Comparison of ENCODE assay signal across 20 cellular contexts in the genomic region with DNA sequence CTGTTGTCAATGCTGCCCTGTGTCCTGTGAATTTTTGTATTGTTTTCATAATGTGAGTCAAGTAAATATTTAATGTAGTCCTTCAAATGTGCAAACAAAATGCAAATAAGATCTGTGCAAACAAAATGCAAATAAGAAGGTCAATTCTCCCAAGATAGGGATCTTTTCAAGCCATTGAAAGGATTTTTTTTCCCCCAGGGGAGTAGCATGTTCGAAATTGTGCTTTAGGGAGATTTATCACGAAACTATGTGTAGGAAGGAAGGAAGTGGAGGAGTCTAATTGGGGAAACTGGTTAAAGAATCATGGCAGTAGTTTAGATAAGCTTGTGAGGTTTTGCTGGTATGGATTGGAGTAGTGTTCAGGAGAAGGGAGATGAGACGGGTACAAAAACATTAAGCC.
"Had no signal": no experiment of that assay in that cellular context is flagged by ENCODE, and none has a peak within 500 bp of the region (broad histone marks: within the 10 kb centered on the region; RNA-seq: fewer than 3 reads in every experiment).

No MANE protein-coding gene starts in this region.

- H3K27ac Mint-ChIP-seq: activated naive CD8-positive, alpha-beta T cell; activated T-cell treated with anti-CD3 and anti-CD28 coated beads, Interleukin-2, amount 50 U/mL, for 24 hours; activated T-helper 17 cell treated with anti-CD3 and anti-CD28 coated beads, Interleukin-2, amount 50 U/mL, for 72 hours; naive B cell; progenitor cell of endocrine pancreas had no signal

- H3K4me1 Mint-ChIP-seq: central memory CD8-positive, alpha-beta T cell; naive B cell had no signal

- H3K27ac ChIP-seq: colonic mucosa, esophagus squamous epithelium, heart left ventricle, sigmoid colon, testis, uterus had no signal

- H3K27me3 Mint-ChIP-seq: activated naive CD8-positive, alpha-beta T cell; activated T-cell treated with anti-CD3 and anti-CD28 coated beads, Interleukin-2, amount 50 U/mL, for 24 hours; progenitor cell of endocrine pancreas had no signal

- DNase-seq: activated CD4-positive, alpha-beta T cell treated with anti-CD3 and anti-CD28 coated beads for 1 hour; activated CD8-positive, alpha-beta memory T cell treated with anti-CD3 and anti-CD28 coated beads for 24 hours; activated CD8-positive, alpha-beta memory T cell treated with anti-CD3 and anti-CD28 coated beads, Interleukin-2, amount 50 U/mL, for 4 hours; activated naive CD4-positive, alpha-beta T cell; activated T-cell treated with anti-CD3 and anti-CD28 coated beads, Interleukin-2, amount 50 U/mL, for 24 hours; colonic mucosa; esophagus squamous epithelium; heart left ventricle; mesenchymal stem cell; naive B cell; retina; sigmoid colon; stimulated activated CD4-positive, alpha-beta T cell treated with anti-CD3 and anti-CD28 coated beads, Interleukin-2, amount 100 ng/mL, for 48 hours; stimulated activated naive CD4-positive, alpha-beta T cell; testis; uterus had no signal

- H3K4me3 ChIP-seq: colonic mucosa, esophagus squamous epithelium, heart left ventricle, sigmoid colon, testis, uterus had no signal

- ATAC-seq: activated T-helper 17 cell treated with anti-CD3 and anti-CD28 coated beads, Interleukin-2, amount 50 U/mL, for 72 hours; heart left ventricle had no signal

- H3K4me3 Mint-ChIP-seq: activated naive CD8-positive, alpha-beta T cell; activated T-cell treated with anti-CD3 and anti-CD28 coated beads, Interleukin-2, amount 50 U/mL, for 24 hours; activated T-helper 17 cell treated with anti-CD3 and anti-CD28 coated beads, Interleukin-2, amount 50 U/mL, for 72 hours; central memory CD8-positive, alpha-beta T cell; naive B cell had no signal
